31 cellular contexts compared by ENCODE assay signal in the genomic region with DNA sequence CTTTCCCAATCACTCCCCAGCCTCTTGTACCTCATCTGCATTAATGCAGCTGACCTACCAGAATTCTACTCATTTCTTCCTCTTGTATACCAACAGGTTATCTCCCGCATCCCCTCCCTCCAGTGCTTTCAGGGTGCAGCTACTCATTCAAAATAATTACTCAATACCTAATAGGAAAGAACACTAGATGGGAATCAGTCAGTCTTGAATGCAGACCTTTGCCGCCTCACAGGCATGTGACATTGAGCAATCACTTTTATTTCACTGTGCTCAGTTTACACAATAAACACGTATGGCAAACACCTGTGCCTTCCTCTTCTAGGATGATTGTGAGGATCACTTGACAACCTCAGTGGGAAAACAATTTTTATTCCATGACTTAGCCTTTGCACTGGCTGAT.
"Had no signal": no experiment of that assay in that cellular context is flagged by ENCODE, and none has a peak within 500 bp of the region (broad histone marks: within the 10 kb centered on the region; RNA-seq: fewer than 3 reads in every experiment).

No MANE protein-coding gene starts in this region.

- H3K4me1 ChIP-seq: ascending aorta, gastrocnemius medialis, sigmoid colon, uterus had no signal

- H3K36me3 ChIP-seq: ovary, uterus had no signal

- H3K27me3 Mint-ChIP-seq: brain, progenitor cell of endocrine pancreas, type B pancreatic cell had no signal

- DNase-seq: activated CD4-positive, alpha-beta memory T cell treated with anti-CD3 and anti-CD28 coated beads, Interleukin-2, amount 10 ng/mL, durations not matched to agents 7 days and 5 days; activated CD4-positive, alpha-beta T cell treated with anti-CD3 and anti-CD28 coated beads, Interleukin-2, amount 10 ng/mL, durations not matched to agents 24 days and 14 days; activated CD8-positive, alpha-beta memory T cell treated with anti-CD3 and anti-CD28 coated beads, Interleukin-2, amount 50 U/mL, for 48 hours; activated gamma-delta T cell; activated naive CD4-positive, alpha-beta T cell treated with anti-CD3 and anti-CD28 coated beads, Interleukin-2, amount 10 ng/mL, durations not matched to agents 7 days and 5 days; activated naive CD8-positive, alpha-beta T cell treated with anti-CD3 and anti-CD28 coated beads, Interleukin-2, amount 10 ng/mL, durations not matched to agents 7 days and 5 days; activated T-cell treated with anti-CD3 and anti-CD28 coated beads, Interleukin-2, amount 50 U/mL, for 24 hours; caudate nucleus; cortex of kidney; effector memory CD8-positive, alpha-beta T cell; erythroblast; gastrocnemius medialis; hippocampal formation; left cardiac atrium; naive thymus-derived CD4-positive, alpha-beta T cell; ovary; retina; sigmoid colon; small intestine; stimulated activated CD4-positive, alpha-beta T cell treated with anti-CD3 and anti-CD28 coated beads, Interleukin-4, amount 100 ng/mL, for 24 hours; T-helper 2 cell; uterus had no signal

- ATAC-seq: activated CD4-positive, CD25-positive, alpha-beta regulatory T cell treated with anti-CD3 and anti-CD28 coated beads, Interleukin-2, amount 50 U/mL, for 24 hours; effector memory CD8-positive, alpha-beta T cell; gastrocnemius medialis; left cardiac atrium; naive thymus-derived CD4-positive, alpha-beta T cell; stimulated activated effector memory CD8-positive, alpha-beta T cell treated with anti-CD3 and anti-CD28 coated beads, Interleukin-12 subunit alpha, Interleukin-12 subunit beta, amount 100 ng/mL, for 72 hours had no signal

- H3K4me3 Mint-ChIP-seq: activated CD4-positive, alpha-beta memory T cell treated with anti-CD3 and anti-CD28 coated beads, Interleukin-2, amount 10 ng/mL, durations not matched to agents 7 days and 5 days; activated CD4-positive, alpha-beta T cell treated with anti-CD3 and anti-CD28 coated beads, Interleukin-2, amount 10 ng/mL, durations not matched to agents 24 days and 14 days; activated naive CD4-positive, alpha-beta T cell treated with anti-CD3 and anti-CD28 coated beads, Interleukin-2, amount 10 ng/mL, durations not matched to agents 7 days and 5 days; activated naive CD8-positive, alpha-beta T cell treated with anti-CD3 and anti-CD28 coated beads, Interleukin-2, amount 10 ng/mL, durations not matched to agents 7 days and 5 days; activated T-cell treated with anti-CD3 and anti-CD28 coated beads, Interleukin-2, amount 50 U/mL, for 24 hours; brain; effector memory CD8-positive, alpha-beta T cell; mesothelial cell of epicardium; naive thymus-derived CD4-positive, alpha-beta T cell; stimulated activated effector memory CD8-positive, alpha-beta T cell treated with anti-CD3 and anti-CD28 coated beads, Interleukin-12 subunit alpha, Interleukin-12 subunit beta, amount 100 ng/mL, for 72 hours; stimulated activated naive CD8-positive, alpha-beta T cell treated with anti-CD3 and anti-CD28 coated beads, Interleukin-15, Interleukin-2, amounts not matched to agents 100 ng/mL and 50 ng/mL, for 24 hours; type B pancreatic cell had no signal

- H3K27ac Mint-ChIP-seq: activated CD4-positive, alpha-beta memory T cell treated with anti-CD3 and anti-CD28 coated beads, Interleukin-2, amount 10 ng/mL, durations not matched to agents 7 days and 5 days; activated CD4-positive, alpha-beta T cell treated with anti-CD3 and anti-CD28 coated beads, Interleukin-2, amount 10 ng/mL, durations not matched to agents 24 days and 14 days; activated naive CD4-positive, alpha-beta T cell treated with anti-CD3 and anti-CD28 coated beads, Interleukin-2, amount 10 ng/mL, durations not matched to agents 7 days and 5 days; activated naive CD8-positive, alpha-beta T cell treated with anti-CD3 and anti-CD28 coated beads, Interleukin-2, amount 10 ng/mL, durations not matched to agents 7 days and 5 days; activated T-cell treated with anti-CD3 and anti-CD28 coated beads, Interleukin-2, amount 50 U/mL, for 24 hours; brain; effector memory CD8-positive, alpha-beta T cell; mesothelial cell of epicardium; naive thymus-derived CD4-positive, alpha-beta T cell; progenitor cell of endocrine pancreas; stimulated activated effector memory CD8-positive, alpha-beta T cell treated with anti-CD3 and anti-CD28 coated beads, Interleukin-12 subunit alpha, Interleukin-12 subunit beta, amount 100 ng/mL, for 72 hours; stimulated activated naive CD8-positive, alpha-beta T cell treated with anti-CD3 and anti-CD28 coated beads, Interleukin-15, Interleukin-2, amounts not matched to agents 100 ng/mL and 50 ng/mL, for 24 hours; type B pancreatic cell had no signal

- H3K27me3 ChIP-seq: ascending aorta, gastrocnemius medialis, ovary, sigmoid colon, uterus had no signal

- H3K4me3 ChIP-seq: ascending aorta, gastrocnemius medialis, ovary, sigmoid colon, thoracic aorta, uterus had no signal

- H3K4me1 Mint-ChIP-seq: activated CD4-positive, alpha-beta memory T cell treated with anti-CD3 and anti-CD28 coated beads, Interleukin-2, amount 10 ng/mL, durations not matched to agents 7 days and 5 days; activated CD4-positive, alpha-beta T cell treated with anti-CD3 and anti-CD28 coated beads, Interleukin-2, amount 10 ng/mL, durations not matched to agents 24 days and 14 days; activated naive CD4-positive, alpha-beta T cell treated with anti-CD3 and anti-CD28 coated beads, Interleukin-2, amount 10 ng/mL, durations not matched to agents 7 days and 5 days; activated naive CD8-positive, alpha-beta T cell treated with anti-CD3 and anti-CD28 coated beads, Interleukin-2, amount 10 ng/mL, durations not matched to agents 7 days and 5 days; brain; mesothelial cell of epicardium; naive thymus-derived CD4-positive, alpha-beta T cell; stimulated activated effector memory CD8-positive, alpha-beta T cell treated with anti-CD3 and anti-CD28 coated beads, Interleukin-12 subunit alpha, Interleukin-12 subunit beta, amount 100 ng/mL, for 72 hours had no signal

- H3K27ac ChIP-seq: ascending aorta, gastrocnemius medialis, ovary, sigmoid colon, thoracic aorta, uterus had no signal

- H3K36me3 Mint-ChIP-seq: stimulated activated effector memory CD8-positive, alpha-beta T cell treated with anti-CD3 and anti-CD28 coated beads, Interleukin-12 subunit alpha, Interleukin-12 subunit beta, amount 100 ng/mL, for 72 hours had no signal
